ENCODE assay signal across 8 cellular contexts in genomic region chr9:128420651-128421473, GRCh38. TPM values are rescaled to one million over a fixed set of nuclear protein-coding genes. Genes with fewer than 3 reads are reported as not detected.
DNase-seq lines count a peak whose midpoint lies in the region; ATAC-seq and TF ChIP-seq lines count a peak whose summit lies in the region.

Gene CERCAM, plus strand, starts transcription at chr9:128420857. Its CDS starts 21 bp downstream, at chr9:128420878.

- H3K27me3 ChIP-seq in CD4-positive, CD25-positive, alpha-beta regulatory T cell (ENCODE audit: control insufficient read depth, insufficient read depth, low read length), result peaks cover 6% of the 10 kb centered on the region
- H3K27me3 ChIP-seq in body of pancreas, result no peaks in the 10 kb centered on the region

- H3K4me1 Mint-ChIP-seq in CD4-positive, CD25-positive, alpha-beta regulatory T cell, result peaks cover 0 to 12% (median 3%) of the 10 kb centered on the region in 4 donors

- peak; percentile 27 to 32 (median 28) for TF ChIP-seq POLR2A in body of pancreas (IDR thresholded peaks at IDR 0.05)

- H3K4me3 Mint-ChIP-seq in CD4-positive, CD25-positive, alpha-beta regulatory T cell, result peak within 1 kb of the TSS; percentile 68 to 85 (median 72)

- 1 to 5% methylated on average over 4 to 28 of the region's 59 CpGs for WGBS in body of pancreas, 2 donors

- H3K36me3 ChIP-seq in CD4-positive, CD25-positive, alpha-beta regulatory T cell (ENCODE audit: control insufficient read depth, insufficient read depth, low read length), result no peaks in the 10 kb centered on the region
- H3K36me3 ChIP-seq in body of pancreas (replicated peaks in 1 of 2; ENCODE audit: insufficient read depth in 1 of 2, low read depth in 2 of 2), result no peaks in the 10 kb centered on the region

- peak; percentile 62 to 69 for ATAC-seq in CD4-positive, CD25-positive, alpha-beta regulatory T cell (ENCODE audit: low read depth in 2 of 2)
- ATAC-seq in GM19351 (IDR thresholded peaks at IDR 0.05; ENCODE audit: unreplicated experiment) (peak; percentile 67), HG03460 (IDR thresholded peaks at IDR 0.05; ENCODE audit: unreplicated experiment) (peak; percentile 81), body of pancreas (peak; percentile 81)

- H3K9me3 Mint-ChIP-seq in CD4-positive, CD25-positive, alpha-beta regulatory T cell, result peaks cover 0 to 1% (median 0%) of the 10 kb centered on the region in 7 donors

- peaks cover 19% of the 10 kb centered on the region for H3K4me1 ChIP-seq in CD4-positive, CD25-positive, alpha-beta regulatory T cell (ENCODE audit: control insufficient read depth, insufficient read depth, low read length, poor library complexity, severe bottlenecking)
- H3K4me1 ChIP-seq in body of pancreas, result peaks cover 21% of the 10 kb centered on the region

- peaks cover 39% of the 10 kb centered on the region for H3K27me3 Mint-ChIP-seq in CD4-positive, CD25-positive, alpha-beta regulatory T cell

- intact Hi-C loops in body of pancreas (cut with DNase I), result no loop called here

- H3K27ac ChIP-seq in CD4-positive, CD25-positive, alpha-beta regulatory T cell (ENCODE audit: insufficient read depth, low read length, poor library complexity, severe bottlenecking), result no peak within 1 kb of the TSS
- H3K27ac ChIP-seq in body of pancreas, result peak within 1 kb of the TSS; percentile 1 to 67 (median 46)

- no peaks in the 10 kb centered on the region for H3K9me3 ChIP-seq in CD4-positive, CD25-positive, alpha-beta regulatory T cell (ENCODE audit: control insufficient read depth in 2 of 2, low read length in 2 of 2)
- H3K9me3 ChIP-seq in body of pancreas, result no peaks in the 10 kb centered on the region

- peak; percentile 17 to 37 (median 18) for DNase-seq in CD4-positive, CD25-positive, alpha-beta regulatory T cell
- DNase-seq in T-helper 1 cell (peak in 3 of 5 donors; percentile 25 to 33 (median 32)), body of pancreas (peak; percentile 55 to 78 (median 62)), skeletal muscle cell (ENCODE audit: low read depth) (no peak), GOT3 (lab: John Stamatoyannopoulos, UW) (no peak)

- H3K36me3 Mint-ChIP-seq in CD4-positive, CD25-positive, alpha-beta regulatory T cell, result no peaks in the 10 kb centered on the region

- peak within 1 kb of the TSS in 1 of 3 donors; percentile 20 for H3K27ac Mint-ChIP-seq in CD4-positive, CD25-positive, alpha-beta regulatory T cell

- peak in 1 of 7 experiments; percentile 14 for TF ChIP-seq CTCF in body of pancreas (IDR thresholded peaks at IDR 0.05)

- no peak within 1 kb of the TSS for H3K4me3 ChIP-seq in CD4-positive, CD25-positive, alpha-beta regulatory T cell (ENCODE audit: low read depth, low read length)
- H3K4me3 ChIP-seq in body of pancreas (peak within 1 kb of the TSS; percentile 81 to 99), iPS-11a (ENCODE audit: low read depth, low read length) (peak within 1 kb of the TSS; percentile 53), skeletal muscle cell (ENCODE audit: low read depth, low read length) (peak within 1 kb of the TSS; percentile 89)

RNA-seq across cellular contexts. Expression of gene CERCAM, which starts in this region (rescaled TPM):
- total RNA-seq in CD4-positive, CD25-positive, alpha-beta regulatory T cell, result 0.12 TPM
- polyA plus RNA-seq in CD4-positive, CD25-positive, alpha-beta regulatory T cell, result not detected
- 10 to 100 TPM; 28.0 to 42.0 TPM for total RNA-seq in body of pancreas

Comparison
In these comparisons a context has a peak if more than half of its experiments do, and no peak if none do; other contexts are left out.
1. RNA of gene CERCAM (total RNA-seq): 28.0 to 42.0 TPM in body of pancreas; 0.12 TPM in CD4-positive, CD25-positive, alpha-beta regulatory T cell (single experiment); every median in the first group is over 10 times any median in the second.
2. Peak in DNase-seq and ATAC-seq in CD4-positive, CD25-positive, alpha-beta regulatory T cell; RNA of the gene not detected or under 1 TPM.
3. DNase-seq: peak in T-helper 1 cell (3 of 5) and body of pancreas (4 of 4); none in skeletal muscle cell (single experiment) and GOT3 (single experiment).
4. Peak in every context shown above with its lines, with median percentiles within 50 percentile points of each other: ATAC-seq.